2 cellular contexts compared by ENCODE assay signal in the genomic region with DNA sequence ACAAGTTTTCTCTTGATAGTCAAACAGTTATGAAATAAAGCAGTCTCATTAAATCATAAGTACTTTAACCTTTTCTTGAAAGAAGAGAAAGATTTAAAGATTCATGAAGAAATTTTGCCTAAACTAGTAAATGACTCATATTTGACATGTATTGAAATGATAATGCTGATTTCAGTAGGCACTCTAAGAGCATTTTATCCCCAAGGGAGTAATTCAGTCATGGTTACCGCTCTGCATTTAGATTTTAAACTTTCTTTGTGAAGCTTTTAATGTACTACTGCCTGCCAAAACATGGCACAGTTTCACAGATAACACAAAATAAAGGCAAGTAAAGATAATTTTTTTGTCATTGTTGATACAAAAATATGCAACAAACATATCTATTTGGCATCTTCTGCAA.
TF ChIP-seq lines count a peak whose summit lies in the region.

No MANE protein-coding gene starts in this region.

TF ChIP-seq in SK-N-SH treated with all-trans-retinoic acid at 6 μM for 48 hours, 23 proteins besides CTCF, POLR2A, EP300 and RAD21 (continued from another document):
- TF ChIP-seq, protein P1, sequence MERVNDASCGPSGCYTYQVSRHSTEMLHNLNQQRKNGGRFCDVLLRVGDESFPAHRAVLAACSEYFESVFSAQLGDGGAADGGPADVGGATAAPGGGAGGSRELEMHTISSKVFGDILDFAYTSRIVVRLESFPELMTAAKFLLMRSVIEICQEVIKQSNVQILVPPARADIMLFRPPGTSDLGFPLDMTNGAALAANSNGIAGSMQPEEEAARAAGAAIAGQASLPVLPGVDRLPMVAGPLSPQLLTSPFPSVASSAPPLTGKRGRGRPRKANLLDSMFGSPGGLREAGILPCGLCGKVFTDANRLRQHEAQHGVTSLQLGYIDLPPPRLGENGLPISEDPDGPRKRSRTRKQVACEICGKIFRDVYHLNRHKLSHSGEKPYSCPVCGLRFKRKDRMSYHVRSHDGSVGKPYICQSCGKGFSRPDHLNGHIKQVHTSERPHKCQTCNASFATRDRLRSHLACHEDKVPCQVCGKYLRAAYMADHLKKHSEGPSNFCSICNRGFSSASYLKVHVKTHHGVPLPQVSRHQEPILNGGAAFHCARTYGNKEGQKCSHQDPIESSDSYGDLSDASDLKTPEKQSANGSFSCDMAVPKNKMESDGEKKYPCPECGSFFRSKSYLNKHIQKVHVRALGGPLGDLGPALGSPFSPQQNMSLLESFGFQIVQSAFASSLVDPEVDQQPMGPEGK (CRISPR knock-in tag; IDR thresholded peaks at IDR 0.05; ENCODE audit: borderline replicate concordance) = no peak; the same call in 1 of the 2 replicates
- peak; percentile 83; the same call in 1 of the 2 replicates for TF ChIP-seq TOX (CRISPR knock-in tag; IDR thresholded peaks at IDR 0.05; ENCODE audit: borderline replicate concordance)

TF ChIP-seq in SK-N-SH, 30 proteins besides CTCF, POLR2A, EP300 and RAD21 (continued from another document):
- no peak for TF ChIP-seq EZH2phosphoT487 (IDR thresholded peaks at IDR 0.05; ENCODE audit: borderline replicate concordance, low read depth)
